Comparison of ENCODE assay signal across 1 cellular context in the genomic region with DNA sequence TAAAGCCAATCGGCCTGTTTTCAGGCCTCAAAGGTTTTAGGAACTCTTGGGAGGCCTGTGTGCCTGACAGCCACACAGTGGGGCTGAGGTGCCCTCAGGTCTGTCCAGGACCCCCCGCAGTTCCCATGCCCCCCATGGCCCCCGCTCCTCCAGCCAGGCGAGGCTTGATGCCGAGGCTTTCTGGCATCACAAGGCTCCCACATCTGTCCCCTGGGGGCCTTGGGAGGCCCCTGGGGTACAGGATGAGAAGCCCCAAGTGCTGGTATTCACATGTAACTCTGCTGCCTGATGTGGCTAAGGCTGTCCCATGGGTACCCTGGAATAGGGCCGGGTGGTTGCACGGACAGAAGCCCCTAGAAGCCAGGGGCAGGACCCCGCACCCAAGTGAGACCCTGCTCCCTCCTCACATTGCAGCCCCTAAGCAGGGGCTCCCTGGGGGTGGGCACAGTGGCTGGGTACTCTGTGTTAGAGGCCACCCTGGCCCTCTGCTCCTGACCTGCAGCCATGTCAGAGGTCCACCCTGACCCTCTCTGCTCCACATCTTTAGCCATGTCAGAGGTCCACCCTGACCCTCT.
TF ChIP-seq lines count a peak whose summit lies in the region.

No MANE protein-coding gene starts in this region.

TF ChIP-seq in GM12878, 131 proteins besides CTCF, POLR2A, EP300 and RAD21 (continued from another document):
- peak; percentile 93 for TF ChIP-seq CUX1 (IDR thresholded peaks at IDR 0.05; ENCODE audit: insufficient replicate concordance, low read depth, low read length)
